Comparison of ENCODE assay signal across 8 cellular contexts in genomic region chr6:28218312-28219248, GRCh38. TPM values are rescaled to one million over a fixed set of nuclear protein-coding genes. Genes with fewer than 3 reads are reported as not detected.
DNase-seq lines count a peak whose midpoint lies in the region; ATAC-seq and TF ChIP-seq lines count a peak whose summit lies in the region.

No MANE protein-coding gene starts in this region.

- peak; percentile 50 for DNase-seq in COLO829 (ENCODE audit: low spot score)
- DNase-seq in body of pancreas, result peak; percentile 69 to 78 (median 72)
- peak; percentile 79 for DNase-seq in retina
- DNase-seq in epidermal melanocyte (ENCODE audit: insufficient read length, low spot score), result no peak

- peak in 2 of 3 donors; percentile 45 to 51 for TF ChIP-seq POLR2A in body of pancreas (IDR thresholded peaks at IDR 0.05)

- intact Hi-C loops in body of pancreas (cut with DNase I), result no loop called here

- H3K4me1 ChIP-seq in OCI-LY1 (ENCODE audit: insufficient read depth, low read length, severe bottlenecking) (peaks cover 21% of the 10 kb centered on the region), body of pancreas (peaks cover 13% of the 10 kb centered on the region), iPS-15b (ENCODE audit: control insufficient read depth, insufficient read depth, low read length) (peaks cover 3% of the 10 kb centered on the region)

- H3F3A ChIP-seq in OCI-LY1 (ENCODE audit: insufficient read depth, low read length), result no peaks in the 10 kb centered on the region

- H3K27ac ChIP-seq in OCI-LY1 (ENCODE audit: low read depth, low read length, poor library complexity, severe bottlenecking) (no peak overlapping the region), body of pancreas (peak overlapping the region in 3 of 4 donors; percentile 33 to 68 (median 34))

- ATAC-seq in GM19025 (IDR thresholded peaks at IDR 0.05; ENCODE audit: low read depth, unreplicated experiment), result peak; percentile 73
- ATAC-seq in HG03571 (IDR thresholded peaks at IDR 0.05; ENCODE audit: unreplicated experiment), result peak; percentile 59
- peak; percentile 89 for ATAC-seq in body of pancreas

- no peaks in the 10 kb centered on the region for H3K36me3 ChIP-seq in OCI-LY1 (ENCODE audit: insufficient read depth, low read length)
- H3K36me3 ChIP-seq in body of pancreas (replicated peaks in 1 of 2; ENCODE audit: insufficient read depth in 1 of 2, low read depth in 2 of 2), result no peaks in the 10 kb centered on the region
- H3K36me3 ChIP-seq in iPS-15b (ENCODE audit: control insufficient read depth, insufficient read depth, low read length), result no peaks in the 10 kb centered on the region

- 8 to 20% methylated on average over 28 to 56 of the region's 56 CpGs for WGBS in body of pancreas, 2 donors

- no peaks in the 10 kb centered on the region for H3K79me2 ChIP-seq in OCI-LY1 (ENCODE audit: insufficient read depth, low read length)

- no peaks in the 10 kb centered on the region for H3K27me3 ChIP-seq in OCI-LY1 (ENCODE audit: insufficient read depth, low read length)
- no peaks in the 10 kb centered on the region for H3K27me3 ChIP-seq in body of pancreas
- peaks cover 70% of the 10 kb centered on the region for H3K27me3 ChIP-seq in iPS-15b (ENCODE audit: control insufficient read depth, insufficient read depth, low read length)

- H4K20me1 ChIP-seq in OCI-LY1 (ENCODE audit: insufficient read depth, low read length), result no peaks in the 10 kb centered on the region

- H3K9me3 ChIP-seq in OCI-LY1 (ENCODE audit: low read length) (no peaks in the 10 kb centered on the region), body of pancreas (no peaks in the 10 kb centered on the region), iPS-15b (ENCODE audit: control insufficient read depth, insufficient read depth, low read length) (no peaks in the 10 kb centered on the region)

- peak overlapping the region; percentile 66 for H3K4me3 ChIP-seq in OCI-LY1 (ENCODE audit: low read depth, low read length, poor library complexity, severe bottlenecking)
- peak overlapping the region; percentile 3 to 68 for H3K4me3 ChIP-seq in body of pancreas
- H3K4me3 ChIP-seq in iPS-15b (ENCODE audit: low read depth, low read length), result peak overlapping the region; percentile 71

- H3K9ac ChIP-seq in OCI-LY1 (ENCODE audit: low read length) (peak overlapping the region; percentile 66), iPS-15b (ENCODE audit: low read depth, low read length) (no peak overlapping the region)

- H3K9me2 ChIP-seq in OCI-LY1 (ENCODE audit: low read depth, low read length), result no peaks in the 10 kb centered on the region

- H2AFZ ChIP-seq in OCI-LY1 (ENCODE audit: low read length), result peak overlapping the region; percentile 87; the same call in 1 of the 2 replicates

- no peak for TF ChIP-seq CTCF in OCI-LY1 (IDR thresholded peaks at IDR 0.05; ENCODE audit: low read length)
- TF ChIP-seq CTCF in body of pancreas (IDR thresholded peaks at IDR 0.05), result no peak

- peak overlapping the region; percentile 75 for H3K4me2 ChIP-seq in OCI-LY1 (ENCODE audit: low read length)

RNA-seq across cellular contexts. Expression of gene ZSCAN9, which starts 6.5 kb away (rescaled TPM):
- 10 to 100 TPM in 1 of 2 donors, 1 to 10 TPM in 1; 9.1 to 10.9 TPM for total RNA-seq in body of pancreas

RNA-seq across cellular contexts. Expression of gene ZKSCAN4, which starts 33.5 kb away (rescaled TPM):
- 1 to 10 TPM; 2.3 to 2.6 TPM for total RNA-seq in body of pancreas

RNA-seq across cellular contexts. Expression of gene NKAPL, which starts 40.5 kb away (rescaled TPM):
- under 1 TPM in 1 of 2 donors, not detected in 1; 0.52 TPM for total RNA-seq in body of pancreas

RNA-seq across cellular contexts. Expression of gene ZSCAN26, which starts 48.4 kb away (rescaled TPM):
- total RNA-seq in body of pancreas, result 10 to 100 TPM in 1 of 2 donors, 1 to 10 TPM in 1; 8.2 to 22.8 TPM
